In the genomic region with DNA sequence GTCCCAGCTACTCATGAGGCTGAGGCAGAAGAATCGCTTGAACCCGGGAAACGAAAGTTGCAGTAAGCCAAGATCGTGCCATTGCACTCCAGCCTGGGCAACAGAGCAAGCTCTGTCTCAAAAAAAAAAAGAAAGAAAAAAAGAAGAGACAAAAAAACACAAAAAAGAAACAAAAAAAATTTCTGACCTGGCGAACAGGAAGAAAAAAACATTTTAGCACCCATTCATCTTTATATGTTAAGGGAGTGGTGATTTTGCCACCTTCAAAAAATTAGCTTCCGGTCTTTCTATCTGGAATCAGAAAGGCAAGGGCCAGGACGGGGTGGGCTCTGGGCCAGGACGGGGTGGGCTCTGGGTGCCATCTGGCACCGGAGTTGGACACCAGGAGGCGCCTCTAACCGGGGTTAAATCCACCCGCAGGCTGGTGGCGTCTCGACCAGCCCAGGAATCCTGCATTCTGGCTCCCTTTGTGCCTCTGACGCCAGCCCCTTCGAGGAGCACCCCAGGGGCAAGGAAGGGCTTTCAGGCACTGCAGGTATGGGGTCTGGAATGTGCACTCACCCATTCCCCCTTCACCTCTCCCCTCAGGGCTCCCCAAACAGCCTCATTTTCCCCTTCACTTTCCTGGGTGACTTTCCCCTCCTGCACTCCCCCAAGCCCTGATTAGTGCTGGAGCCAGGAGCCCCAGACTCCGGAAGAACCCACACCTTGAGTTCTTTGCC, we compare ENCODE assay signal across 8 cellular contexts. TPM values are rescaled to one million over a fixed set of nuclear protein-coding genes. Genes with fewer than 3 reads are reported as not detected.
DNase-seq lines count a peak whose midpoint lies in the region; TF ChIP-seq lines count a peak whose summit lies in the region.

No MANE protein-coding gene starts in this region.

- H4K91ac ChIP-seq in mesenchymal stem cell (ENCODE audit: low read length) = peak overlapping the region; percentile 64

- H2BK5ac ChIP-seq in mesenchymal stem cell (ENCODE audit: low read depth, low read length, poor library complexity, severe bottlenecking) = no peak overlapping the region

- H2BK12ac ChIP-seq in mesenchymal stem cell (ENCODE audit: low read length in 2 of 2) = peak overlapping the region; percentile 14 to 94

- H3K14ac ChIP-seq in mesenchymal stem cell (ENCODE audit: low read length in 2 of 2) = peak overlapping the region in 1 of 2 experiments; percentile 79

- H2AFZ ChIP-seq in mesenchymal stem cell (ENCODE audit: low read depth, low read length) = peak overlapping the region; percentile 94

- peak overlapping the region; percentile 16 for H3K4me2 ChIP-seq in mesenchymal stem cell (ENCODE audit: low read length, poor library complexity, severe bottlenecking)

- peaks cover 20% of the 10 kb centered on the region for H3K4me1 ChIP-seq in mesenchymal stem cell (ENCODE audit: control insufficient read depth, insufficient read depth, low read depth, low read length)

- peak overlapping the region in 1 of 2 experiments; percentile 88 for H3K18ac ChIP-seq in mesenchymal stem cell (ENCODE audit: low read depth in 1 of 2, low read length in 2 of 2)

- WGBS in mesenchymal stem cell = 29% methylated on average over 15 of the region's 17 CpGs

- peak overlapping the region; percentile 17 for H2AK5ac ChIP-seq in mesenchymal stem cell (ENCODE audit: low read length, severe bottlenecking)

- H3K4ac ChIP-seq in mesenchymal stem cell (ENCODE audit: low read depth in 1 of 2, low read length in 2 of 2) = peak overlapping the region; percentile 57 to 92

- no peak overlapping the region for H3K4me3 ChIP-seq in mesenchymal stem cell (ENCODE audit: insufficient read depth in 1 of 2, low read depth in 1 of 2, low read length in 2 of 2)

- no peak overlapping the region for H3K27ac ChIP-seq in mesenchymal stem cell (ENCODE audit: low read length, poor library complexity, severe bottlenecking)

- H3K79me1 ChIP-seq in mesenchymal stem cell (replicated peaks; ENCODE audit: low read length, poor library complexity, severe bottlenecking) = no peaks in the 10 kb centered on the region

- peak overlapping the region; percentile 54 for H3K9ac ChIP-seq in mesenchymal stem cell (ENCODE audit: low read length)

- intact Hi-C loops in activated CD4-positive, alpha-beta memory T cell treated with anti-CD3 and anti-CD28 coated beads for 36 hours (cut with micrococcal nuclease) = loop anchor here (1.0 kb wide), 1 partner anchor 77 kb away; no protein-coding TSS in a partner anchor

- H3K36me3 ChIP-seq in mesenchymal stem cell (ENCODE audit: control insufficient read depth in 1 of 2, insufficient read depth in 2 of 2, low read depth in 1 of 2, low read length in 2 of 2) = peaks cover under 1 to 2% of the 10 kb centered on the region in 2 experiments

- DNase-seq in NCI-H226 (peak; percentile 9), ecto neural progenitor cell (ENCODE audit: low spot score) (peak; percentile 79), mesenchymal stem cell (peak; percentile 66), DMS79 (lab: John Stamatoyannopoulos, UW) (no peak), DMS153 (lab: John Stamatoyannopoulos, UW) (no peak)
- DNase-seq in activated CD4-positive, alpha-beta memory T cell treated with anti-CD3 and anti-CD28 coated beads for 36 hours = peak; percentile 86
- DNase-seq in stimulated activated CD8-positive, alpha-beta memory T cell treated with anti-CD3 and anti-CD28 coated beads, Interleukin-2, amount 100 ng/mL, for 1 hour (ENCODE audit: low read depth in 2 of 2) = peak; percentile 49 to 68

- CTCF ChIA-PET in activated CD4-positive, alpha-beta memory T cell treated with anti-CD3 and anti-CD28 coated beads for 36 hours (lab: Charles Lee) = interaction anchor here (0.7 to 8.6 kb wide), 7 partner anchors 11 to 94 kb away, joined by 3 to 145 read pairs (median 5); partner anchors contain the start of gene C19orf53

- POLR2A ChIA-PET in activated CD4-positive, alpha-beta memory T cell treated with anti-CD3 and anti-CD28 coated beads for 36 hours (lab: Charles Lee) = interaction anchor here (1.3 to 1.6 kb wide), 2 partner anchors 10 to 77 kb away, joined by 7 to 9 read pairs; no protein-coding TSS in a partner anchor

- no peaks in the 10 kb centered on the region for H3K36me3 Mint-ChIP-seq in activated CD4-positive, alpha-beta memory T cell treated with anti-CD3 and anti-CD28 coated beads for 36 hours

- no peaks in the 10 kb centered on the region for H3K27me3 Mint-ChIP-seq in activated CD4-positive, alpha-beta memory T cell treated with anti-CD3 and anti-CD28 coated beads for 36 hours

- H3K23ac ChIP-seq in mesenchymal stem cell (ENCODE audit: low read length in 2 of 2) = no peak overlapping the region

- H3K4me1 Mint-ChIP-seq in activated CD4-positive, alpha-beta memory T cell treated with anti-CD3 and anti-CD28 coated beads for 36 hours (ENCODE audit: low read depth) = peaks cover 41% of the 10 kb centered on the region

- TF ChIP-seq CTCF in GM12872 (IDR thresholded peaks at IDR 0.05; ENCODE audit: insufficient read depth, low read depth, low read length) = peak; percentile 71

- peak overlapping the region; percentile 19 for H3K27ac Mint-ChIP-seq in activated CD4-positive, alpha-beta memory T cell treated with anti-CD3 and anti-CD28 coated beads for 36 hours

- no peak overlapping the region for H2BK15ac ChIP-seq in mesenchymal stem cell (ENCODE audit: low read depth, poor library complexity, severe bottlenecking)

- no peaks in the 10 kb centered on the region for H3K27me3 ChIP-seq in mesenchymal stem cell (ENCODE audit: control insufficient read depth in 1 of 2, insufficient read depth in 1 of 2, low read length in 2 of 2)

- peak overlapping the region; percentile 12 for H2BK120ac ChIP-seq in mesenchymal stem cell (ENCODE audit: low read depth, low read length)

- peak overlapping the region; percentile 53 for H3K4me3 Mint-ChIP-seq in activated CD4-positive, alpha-beta memory T cell treated with anti-CD3 and anti-CD28 coated beads for 36 hours

- H4K8ac ChIP-seq in mesenchymal stem cell (ENCODE audit: low read length) = peak overlapping the region; percentile 95

- no peaks in the 10 kb centered on the region for H3K9me3 Mint-ChIP-seq in activated CD4-positive, alpha-beta memory T cell treated with anti-CD3 and anti-CD28 coated beads for 36 hours

- H3K9me3 ChIP-seq in mesenchymal stem cell (ENCODE audit: control insufficient read depth, low read length) = no peaks in the 10 kb centered on the region

RNA-seq across cellular contexts. Expression of gene ZSWIM4, which starts 10.4 kb away (rescaled TPM):
- total RNA-seq in activated CD4-positive, alpha-beta memory T cell treated with anti-CD3 and anti-CD28 coated beads for 36 hours = 10 to 100 TPM in 1 of 2 experiments, 1 to 10 TPM in 1; 9.2 to 10.2 TPM
- 6.3 TPM for polyA plus RNA-seq in mesenchymal stem cell (2013, experiment 1 of 2)
- polyA plus RNA-seq in mesenchymal stem cell (2013, experiment 2 of 2) = 6.2 TPM

RNA-seq across cellular contexts. Expression of gene C19orf53, which starts 10.6 kb away (rescaled TPM):
- total RNA-seq in activated CD4-positive, alpha-beta memory T cell treated with anti-CD3 and anti-CD28 coated beads for 36 hours = 100 to 1,000 TPM; 124 to 142 TPM
- polyA plus RNA-seq in mesenchymal stem cell (2013, experiment 1 of 2) = 327 TPM
- 323 TPM for polyA plus RNA-seq in mesenchymal stem cell (2013, experiment 2 of 2)

RNA-seq across cellular contexts. Expression of gene MRI1, which starts 20.6 kb away (rescaled TPM):
- total RNA-seq in activated CD4-positive, alpha-beta memory T cell treated with anti-CD3 and anti-CD28 coated beads for 36 hours = 10 to 100 TPM; 17.7 to 19.3 TPM
- polyA plus RNA-seq in mesenchymal stem cell (2013, experiment 1 of 2) = 26.1 TPM
- 24.1 TPM for polyA plus RNA-seq in mesenchymal stem cell (2013, experiment 2 of 2)

Comparison
In these comparisons a context has a peak if more than half of its experiments do, and no peak if none do; other contexts are left out.
1. DNase-seq: peak in NCI-H226 (single experiment), activated CD4-positive, alpha-beta memory T cell treated with anti-CD3 and anti-CD28 coated beads for 36 hours (single experiment), ecto neural progenitor cell (single experiment), mesenchymal stem cell (single experiment) and stimulated activated CD8-positive, alpha-beta memory T cell treated with anti-CD3 and anti-CD28 coated beads, Interleukin-2, amount 100 ng/mL, for 1 hour (2 of 2); none in DMS79 (single experiment) and DMS153 (single experiment).